ENCODE assay signal across 19 cellular contexts in genomic region chr10:103600956-103601569, GRCh38.
A peak's percentile ranks its signal among the peaks of the same experiment; 100 is the strongest.
DNase-seq lines count a peak whose midpoint lies in the region; ATAC-seq, FAIRE-seq and TF ChIP-seq lines count a peak whose summit lies in the region.
"Had no signal": no experiment of that assay in that cellular context is flagged by ENCODE, and none has a peak within 500 bp of the region (broad histone marks: within the 10 kb centered on the region; RNA-seq: fewer than 3 reads in every experiment).

No MANE protein-coding gene starts in this region.

- H2AFZ ChIP-seq in neural cell (ENCODE audit: low read depth, low read length): no peak overlapping the region

- peak overlapping the region; percentile 73 for H3K27ac Mint-ChIP-seq in activated T-helper 17 cell treated with anti-CD3 and anti-CD28 coated beads, Interleukin-2, amount 50 U/mL, for 72 hours
- no peak overlapping the region for H3K27ac Mint-ChIP-seq in activated CD4-positive, alpha-beta memory T cell treated with anti-CD3 and anti-CD28 coated beads, Interleukin-2, amount 10 ng/mL, durations not matched to agents 7 days and 5 days
- H3K27ac Mint-ChIP-seq: IgD-negative memory B cell had no signal

- H3K27me3 ChIP-seq in AG04450 (ENCODE audit: control insufficient read depth, insufficient read depth, low read length) (no peaks in the 10 kb centered on the region), neural cell (ENCODE audit: insufficient read depth, low read depth, low read length) (no peaks in the 10 kb centered on the region), tibial artery (no peaks in the 10 kb centered on the region)
- H3K27me3 ChIP-seq: Peyer's patch had no signal

- H3K27ac ChIP-seq in AG04450 (ENCODE audit: low read depth, low read length) (peak overlapping the region; percentile 31), neural cell (ENCODE audit: low read length) (no peak overlapping the region), tibial artery (peak overlapping the region; percentile 55 to 60)

- H3K9ac ChIP-seq in neural cell (ENCODE audit: low read length): no peak overlapping the region

- POLR2A ChIA-PET in AG04450 (lab: Yijun Ruan, JAX): interaction anchor here (0.6 kb wide), 1 partner anchor 307 kb away, joined by 4 read pairs; no protein-coding TSS in a partner anchor
- POLR2A ChIA-PET in activated CD4-positive, alpha-beta memory T cell treated with anti-CD3 and anti-CD28 coated beads, Interleukin-2, amount 10 ng/mL, durations not matched to agents 7 days and 5 days (lab: Charles Lee): interaction anchor here (0.8 kb wide), 1 partner anchor 85 kb away, joined by 3 read pairs; no protein-coding TSS in a partner anchor

- H4K20me1 ChIP-seq in neural cell (ENCODE audit: insufficient read depth): no peaks in the 10 kb centered on the region

- H3K27me3 Mint-ChIP-seq in activated T-helper 17 cell treated with anti-CD3 and anti-CD28 coated beads, Interleukin-2, amount 50 U/mL, for 72 hours: no peaks in the 10 kb centered on the region
- no peaks in the 10 kb centered on the region for H3K27me3 Mint-ChIP-seq in activated CD4-positive, alpha-beta memory T cell treated with anti-CD3 and anti-CD28 coated beads, Interleukin-2, amount 10 ng/mL, durations not matched to agents 7 days and 5 days
- H3K27me3 Mint-ChIP-seq: IgD-negative memory B cell had no signal

- no peak for ATAC-seq in activated T-helper 17 cell treated with anti-CD3 and anti-CD28 coated beads, Interleukin-2, amount 50 U/mL, for 72 hours (replicated peaks)

- DNase-seq in AG04450 (ENCODE audit: low read depth, low spot score) (no peak), tibial artery (no peak), urothelium cell line (ENCODE audit: low spot score) (no peak)
- DNase-seq in activated CD4-positive, CD25-positive, alpha-beta regulatory T cell treated with anti-CD3 and anti-CD28 coated beads, Interleukin-2, amount 50 U/mL, for 72 hours: no peak
- DNase-seq in activated CD4-positive, alpha-beta memory T cell treated with anti-CD3 and anti-CD28 coated beads, Interleukin-2, amount 10 ng/mL, durations not matched to agents 7 days and 5 days: no peak
- DNase-seq: AML-193, COR-L47, DMS153, Kasumi-1, MM.1S, NCI-H1092 treated with DMSO at 0.1 percent for 48 hours, NCI-H2227 treated with DMSO at 0.1 percent for 48 hours, NCI-H524, Peyer's patch, SHP77 had no signal

- no peaks in the 10 kb centered on the region for H3K4me1 Mint-ChIP-seq in activated T-helper 17 cell treated with anti-CD3 and anti-CD28 coated beads, Interleukin-2, amount 50 U/mL, for 72 hours
- no peaks in the 10 kb centered on the region for H3K4me1 Mint-ChIP-seq in activated CD4-positive, alpha-beta memory T cell treated with anti-CD3 and anti-CD28 coated beads, Interleukin-2, amount 10 ng/mL, durations not matched to agents 7 days and 5 days
- H3K4me1 Mint-ChIP-seq: IgD-negative memory B cell had no signal

- no peaks in the 10 kb centered on the region for H3K9me3 Mint-ChIP-seq in activated T-helper 17 cell treated with anti-CD3 and anti-CD28 coated beads, Interleukin-2, amount 50 U/mL, for 72 hours
- no peaks in the 10 kb centered on the region for H3K9me3 Mint-ChIP-seq in activated CD4-positive, alpha-beta memory T cell treated with anti-CD3 and anti-CD28 coated beads, Interleukin-2, amount 10 ng/mL, durations not matched to agents 7 days and 5 days
- H3K9me3 Mint-ChIP-seq: IgD-negative memory B cell had no signal

- FAIRE-seq in urothelium cell line (lab: Jason Lieb, UNC): no peak

- no peaks in the 10 kb centered on the region for H3K79me2 ChIP-seq in neural cell (replicated peaks; ENCODE audit: insufficient read depth, low read length)

- TF ChIP-seq CTCF in AG04450 (IDR thresholded peaks at IDR 0.05; ENCODE audit: low read depth, low read length) (no peak), neural cell (IDR thresholded peaks at IDR 0.05; ENCODE audit: poor library complexity, severe bottlenecking) (no peak), tibial artery (IDR thresholded peaks at IDR 0.05) (no peak)

- H3K9me3 ChIP-seq in AG04450 (ENCODE audit: control insufficient read depth, insufficient read depth, low read length): no peaks in the 10 kb centered on the region; the same call in 1 of the 2 replicates
- H3K9me3 ChIP-seq in neural cell (ENCODE audit: low read length): no peaks in the 10 kb centered on the region
- H3K9me3 ChIP-seq in tibial artery: no peaks in the 10 kb centered on the region
- H3K9me3 ChIP-seq: Peyer's patch had no signal

- no peak overlapping the region for H3K4me3 Mint-ChIP-seq in activated T-helper 17 cell treated with anti-CD3 and anti-CD28 coated beads, Interleukin-2, amount 50 U/mL, for 72 hours
- no peak overlapping the region for H3K4me3 Mint-ChIP-seq in activated CD4-positive, alpha-beta memory T cell treated with anti-CD3 and anti-CD28 coated beads, Interleukin-2, amount 10 ng/mL, durations not matched to agents 7 days and 5 days
- H3K4me3 Mint-ChIP-seq: IgD-negative memory B cell had no signal

- intact Hi-C loops in tibial artery (cut with DNase I; ENCODE audit: low total_unique reads): loop anchor here (10.0 kb wide), 1 partner anchor 254 kb away; the partner anchor contains the start of gene SH3PXD2A

- peaks cover 10% of the 10 kb centered on the region for H3K36me3 Mint-ChIP-seq in activated T-helper 17 cell treated with anti-CD3 and anti-CD28 coated beads, Interleukin-2, amount 50 U/mL, for 72 hours (ENCODE audit: low read depth)
- peaks cover 12% of the 10 kb centered on the region for H3K36me3 Mint-ChIP-seq in activated CD4-positive, alpha-beta memory T cell treated with anti-CD3 and anti-CD28 coated beads, Interleukin-2, amount 10 ng/mL, durations not matched to agents 7 days and 5 days (ENCODE audit: low read depth)
- H3K36me3 Mint-ChIP-seq: IgD-negative memory B cell had no signal

- peaks cover 12% of the 10 kb centered on the region for H3K36me3 ChIP-seq in neural cell (ENCODE audit: insufficient read depth, low read length)
- peaks cover 19 to 43% (median 40%) of the 10 kb centered on the region in 3 donors for H3K36me3 ChIP-seq in tibial artery
- H3K36me3 ChIP-seq: HAP-1 had no signal

- CTCF ChIA-PET in AG04450 (lab: Charles Lee): interaction anchor here (1.7 kb wide), 1 partner anchor 85 kb away, joined by 21 read pairs; no protein-coding TSS in a partner anchor
- CTCF ChIA-PET in activated CD4-positive, alpha-beta memory T cell treated with anti-CD3 and anti-CD28 coated beads, Interleukin-2, amount 10 ng/mL, durations not matched to agents 7 days and 5 days (lab: Charles Lee): interaction anchor here (0.8 kb wide), 1 partner anchor 85 kb away, joined by 4 read pairs; no protein-coding TSS in a partner anchor

- peaks cover 6 to 56% (median 26%) of the 10 kb centered on the region in 4 donors for H3K4me1 ChIP-seq in tibial artery
- H3K4me1 ChIP-seq: HAP-1 had no signal

- no peak overlapping the region for H3K4me2 ChIP-seq in neural cell (ENCODE audit: low read length)

- no peaks in the 10 kb centered on the region for H3K9me2 ChIP-seq in neural cell (ENCODE audit: insufficient read depth, low read length)

- H3K4me3 ChIP-seq in AG04450 (ENCODE audit: low read depth, low read length) (no peak overlapping the region), neural cell (ENCODE audit: low read length) (no peak overlapping the region), tibial artery (no peak overlapping the region)
- H3K4me3 ChIP-seq: HAP-1, Peyer's patch had no signal

- no peak for TF ChIP-seq RAD21 in neural cell (conservative IDR thresholded peaks at IDR 0.05)

- H3F3A ChIP-seq in neural cell (ENCODE audit: insufficient read depth, low read length, poor library complexity, severe bottlenecking): no peaks in the 10 kb centered on the region

- TF ChIP-seq EP300 in neural cell (conservative IDR thresholded peaks at IDR 0.05; ENCODE audit: poor library complexity, severe bottlenecking): no peak

TF ChIP-seq in neural cell, 6 proteins besides CTCF, POLR2A, EP300 and RAD21:
- no peak for TF ChIP-seq REST (IDR thresholded peaks at IDR 0.05; ENCODE audit: borderline replicate concordance)
- no peak for TF ChIP-seq TAF1 (IDR thresholded peaks at IDR 0.05; ENCODE audit: low read depth)
- no peak for TF ChIP-seq SMC3 (conservative IDR thresholded peaks at IDR 0.05; ENCODE audit: poor library complexity)
- no peak for TF ChIP-seq EZH2 (IDR thresholded peaks at IDR 0.05; ENCODE audit: borderline replicate concordance, insufficient read depth, low read length, poor library complexity, severe bottlenecking)
- no peak for TF ChIP-seq MXI1 (conservative IDR thresholded peaks at IDR 0.05; ENCODE audit: poor library complexity, severe bottlenecking)
- peak; percentile 8 for TF ChIP-seq POLR2AphosphoS5 (IDR thresholded peaks at IDR 0.05)
